In the genomic region with DNA sequence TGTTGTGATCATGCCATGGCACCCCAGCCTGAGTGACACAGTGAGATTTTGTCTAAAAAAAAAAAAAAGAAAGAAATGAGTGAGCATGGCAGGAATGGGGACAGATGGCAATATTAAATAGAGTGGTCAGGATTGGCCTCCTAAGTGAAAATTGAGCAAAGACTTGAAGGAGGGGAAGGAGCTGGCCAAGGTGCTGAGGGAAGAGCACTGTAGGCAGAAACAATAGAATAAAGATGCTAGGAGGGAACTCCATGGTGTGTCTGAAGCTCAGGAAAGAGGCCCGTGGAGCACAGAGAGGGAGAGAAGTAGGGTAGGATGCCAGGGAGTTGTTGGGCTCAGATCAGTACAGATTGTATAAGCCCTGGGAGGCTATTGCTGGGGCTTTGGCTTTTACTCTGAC, we compare ENCODE assay signal across 27 cellular contexts.
A peak's percentile ranks its signal among the peaks of the same experiment; 100 is the strongest.
DNase-seq lines count a peak whose midpoint lies in the region; ATAC-seq and TF ChIP-seq lines count a peak whose summit lies in the region.
"Had no signal": no experiment of that assay in that cellular context is flagged by ENCODE, and none has a peak within 500 bp of the region (broad histone marks: within the 10 kb centered on the region; RNA-seq: fewer than 3 reads in every experiment).

No MANE protein-coding gene starts in this region.

- H3K14ac ChIP-seq in mesenchymal stem cell (ENCODE audit: low read length in 2 of 2) = no peak overlapping the region

- H3K4me2 ChIP-seq in mesenchymal stem cell (ENCODE audit: low read length, poor library complexity, severe bottlenecking) = no peak overlapping the region
- H3K4me2 ChIP-seq: PC-9 had no signal

- H3K4me1 Mint-ChIP-seq in chondrocyte (ENCODE audit: low read depth) = peaks cover 2% of the 10 kb centered on the region
- H3K4me1 Mint-ChIP-seq in activated T-cell treated with anti-CD3 and anti-CD28 coated beads, Interleukin-2, amount 50 U/mL, for 72 hours (ENCODE audit: low read depth) = no peaks in the 10 kb centered on the region
- H3K4me1 Mint-ChIP-seq: central memory CD8-positive, alpha-beta T cell; H9 had no signal

- H3K9me3 Mint-ChIP-seq in chondrocyte (ENCODE audit: low read depth) = peaks cover 4% of the 10 kb centered on the region
- peaks cover 0 to 3% of the 10 kb centered on the region in 2 donors for H3K9me3 Mint-ChIP-seq in activated T-cell treated with anti-CD3 and anti-CD28 coated beads, Interleukin-2, amount 50 U/mL, for 72 hours
- H3K9me3 Mint-ChIP-seq: CD4-positive, alpha-beta T cell; central memory CD8-positive, alpha-beta T cell; H9; stimulated activated naive CD8-positive, alpha-beta T cell treated with anti-CD3 and anti-CD28 coated beads, Interleukin-15, Interleukin-2, amounts not matched to agents 100 ng/mL and 50 ng/mL, for 24 hours; T-helper 1 cell treated with Interleukin-12 subunit alpha and Interleukin-12 subunit beta and Interleukin-4 antibody, amounts not matched to agents 30 μg/mL and 1 μg/mL, for 36 hours had no signal

- no peak overlapping the region for H3K9ac ChIP-seq in mesenchymal stem cell (ENCODE audit: low read length)

- no peak overlapping the region for H2AK5ac ChIP-seq in mesenchymal stem cell (ENCODE audit: low read length, severe bottlenecking)

- no peak overlapping the region for H3K23ac ChIP-seq in mesenchymal stem cell (ENCODE audit: low read length in 2 of 2)

- ATAC-seq in activated T-cell treated with anti-CD3 and anti-CD28 coated beads, Interleukin-2, amount 50 U/mL, for 72 hours (replicated peaks in 1 of 2) = no peak
- no peak for ATAC-seq in GM18498 (IDR thresholded peaks at IDR 0.05; ENCODE audit: unreplicated experiment)
- ATAC-seq: left lung, psoas muscle had no signal

- no peaks in the 10 kb centered on the region for H3K4me1 ChIP-seq in mesenchymal stem cell (ENCODE audit: control insufficient read depth, insufficient read depth, low read depth, low read length)
- H3K4me1 ChIP-seq: esophagus squamous epithelium, left lung, psoas muscle, tibial artery had no signal

- no peaks in the 10 kb centered on the region for H3K27me3 Mint-ChIP-seq in chondrocyte (ENCODE audit: low read depth)
- peaks cover 36% of the 10 kb centered on the region for H3K27me3 Mint-ChIP-seq in activated T-cell treated with anti-CD3 and anti-CD28 coated beads, Interleukin-2, amount 50 U/mL, for 72 hours (ENCODE audit: low read depth)

- no peak overlapping the region for H3K27ac Mint-ChIP-seq in chondrocyte (ENCODE audit: unreplicated experiment)
- H3K27ac Mint-ChIP-seq in activated T-cell treated with anti-CD3 and anti-CD28 coated beads, Interleukin-2, amount 50 U/mL, for 72 hours = no peak overlapping the region
- H3K27ac Mint-ChIP-seq: CD4-positive, alpha-beta T cell; H9; stimulated activated naive CD8-positive, alpha-beta T cell treated with anti-CD3 and anti-CD28 coated beads, Interleukin-15, Interleukin-2, amounts not matched to agents 100 ng/mL and 50 ng/mL, for 24 hours; T-helper 1 cell treated with Interleukin-12 subunit alpha and Interleukin-12 subunit beta and Interleukin-4 antibody, amounts not matched to agents 30 μg/mL and 1 μg/mL, for 36 hours had no signal

- TF ChIP-seq CTCF in NB4 (IDR thresholded peaks at IDR 0.05; ENCODE audit: low read depth, low read length) (no peak), chondrocyte (IDR thresholded peaks at IDR 0.05) (no peak)

- H3K4me3 Mint-ChIP-seq in chondrocyte (ENCODE audit: unreplicated experiment) = no peak overlapping the region
- H3K4me3 Mint-ChIP-seq in activated T-cell treated with anti-CD3 and anti-CD28 coated beads, Interleukin-2, amount 50 U/mL, for 72 hours = no peak overlapping the region
- H3K4me3 Mint-ChIP-seq: CD4-positive, alpha-beta T cell; central memory CD8-positive, alpha-beta T cell; H9; stimulated activated naive CD8-positive, alpha-beta T cell treated with anti-CD3 and anti-CD28 coated beads, Interleukin-15, Interleukin-2, amounts not matched to agents 100 ng/mL and 50 ng/mL, for 24 hours; T-helper 1 cell treated with Interleukin-12 subunit alpha and Interleukin-12 subunit beta and Interleukin-4 antibody, amounts not matched to agents 30 μg/mL and 1 μg/mL, for 36 hours had no signal

- H3K79me1 ChIP-seq in mesenchymal stem cell (replicated peaks; ENCODE audit: low read length, poor library complexity, severe bottlenecking) = no peaks in the 10 kb centered on the region

- no peaks in the 10 kb centered on the region for H3K9me3 ChIP-seq in mesenchymal stem cell (ENCODE audit: control insufficient read depth, low read length)
- H3K9me3 ChIP-seq: esophagus squamous epithelium, left lung, psoas muscle, tibial artery had no signal

- H3K27me3 ChIP-seq in mesenchymal stem cell (ENCODE audit: control insufficient read depth in 1 of 2, insufficient read depth in 1 of 2, low read length in 2 of 2) = no peaks in the 10 kb centered on the region
- H3K27me3 ChIP-seq: left lung had no signal

- DNase-seq in ELF-1 (ENCODE audit: low read depth, low spot score) = peak; percentile 17
- DNase-seq in NB4 (ENCODE audit: low read depth) = peak; percentile 12
- DNase-seq in dermis blood vessel endothelial cell = peak; percentile 9
- DNase-seq in mesenchymal stem cell = peak; percentile 8
- DNase-seq in chondrocyte (ENCODE audit: low spot score) = no peak
- DNase-seq in activated T-cell treated with anti-CD3 and anti-CD28 coated beads, Interleukin-2, amount 50 U/mL, for 72 hours = no peak
- DNase-seq in H4 (ENCODE audit: low spot score) = no peak
- DNase-seq: activated CD8-positive, alpha-beta memory T cell treated with anti-CD3 and anti-CD28 coated beads, Interleukin-2, amount 50 U/mL, for 48 hours; activated gamma-delta T cell treated with Interleukin-2 at 50 U/mL for 16 hours; amniotic stem cell; CD4-positive, alpha-beta T cell; DMS153; esophagus squamous epithelium; H9; left lung; NCI-H1436; NCI-H2171; NCI-H748 treated with DMSO at 0.1 percent for 48 hours; PC-9; psoas muscle; small intestine; stimulated activated CD4-positive, alpha-beta T cell treated with anti-CD3 and anti-CD28 coated beads, Interleukin-4, amount 100 ng/mL, for 24 hours; tibial artery had no signal

- no peak overlapping the region for H2BK15ac ChIP-seq in mesenchymal stem cell (ENCODE audit: low read depth, poor library complexity, severe bottlenecking)

- H2AFZ ChIP-seq in mesenchymal stem cell (ENCODE audit: low read depth, low read length) = no peak overlapping the region
- H2AFZ ChIP-seq: PC-9 had no signal

- H3K4ac ChIP-seq in mesenchymal stem cell (ENCODE audit: low read depth in 1 of 2, low read length in 2 of 2) = no peak overlapping the region

- H4K8ac ChIP-seq in mesenchymal stem cell (ENCODE audit: low read length) = no peak overlapping the region

- WGBS in mesenchymal stem cell = 84% methylated on average over 1 of the region's 1 CpG

- H2BK120ac ChIP-seq in mesenchymal stem cell (ENCODE audit: low read depth, low read length) = no peak overlapping the region

- H3K36me3 ChIP-seq in mesenchymal stem cell (ENCODE audit: control insufficient read depth in 1 of 2, insufficient read depth in 2 of 2, low read depth in 1 of 2, low read length in 2 of 2) = no peaks in the 10 kb centered on the region
- H3K36me3 ChIP-seq: esophagus squamous epithelium, left lung, tibial artery had no signal

- H3K27ac ChIP-seq in mesenchymal stem cell (ENCODE audit: low read length, poor library complexity, severe bottlenecking) = no peak overlapping the region
- H3K27ac ChIP-seq: esophagus squamous epithelium, left lung, PC-9, psoas muscle, tibial artery had no signal

- H4K91ac ChIP-seq in mesenchymal stem cell (ENCODE audit: low read length) = no peak overlapping the region

- no peak overlapping the region for H3K18ac ChIP-seq in mesenchymal stem cell (ENCODE audit: low read depth in 1 of 2, low read length in 2 of 2)

- H3K4me3 ChIP-seq in NB4 (ENCODE audit: low read depth, low read length) = no peak overlapping the region
- H3K4me3 ChIP-seq in mesenchymal stem cell (ENCODE audit: insufficient read depth in 1 of 2, low read depth in 1 of 2, low read length in 2 of 2) = no peak overlapping the region
- H3K4me3 ChIP-seq: esophagus squamous epithelium, left lung, PC-9, psoas muscle, tibial artery had no signal

- no peak overlapping the region for H2BK5ac ChIP-seq in mesenchymal stem cell (ENCODE audit: low read depth, low read length, poor library complexity, severe bottlenecking)

- no peak for TF ChIP-seq POLR2A in NB4 (IDR thresholded peaks at IDR 0.05; ENCODE audit: extremely low read depth, insufficient read length)

- no peak overlapping the region for H2BK12ac ChIP-seq in mesenchymal stem cell (ENCODE audit: low read length in 2 of 2)

- H3K36me3 Mint-ChIP-seq in chondrocyte (ENCODE audit: low read depth) = peaks cover 9% of the 10 kb centered on the region
- no peaks in the 10 kb centered on the region for H3K36me3 Mint-ChIP-seq in activated T-cell treated with anti-CD3 and anti-CD28 coated beads, Interleukin-2, amount 50 U/mL, for 72 hours (ENCODE audit: insufficient read depth in 2 of 2)

Comparison
In these comparisons a context has a peak if more than half of its experiments do, and no peak if none do; other contexts are left out.
1. DNase-seq: peak in ELF-1 (single experiment), NB4 (single experiment), dermis blood vessel endothelial cell (single experiment) and mesenchymal stem cell (single experiment); none in chondrocyte (single experiment), activated T-cell treated with anti-CD3 and anti-CD28 coated beads, Interleukin-2, amount 50 U/mL, for 72 hours (0 of 2) and H4 (single experiment).